Comparison of ENCODE assay signal across 23 cellular contexts in genomic region chr13:40346592-40346991, GRCh38.
"Had no signal": no experiment of that assay in that cellular context is flagged by ENCODE, and none has a peak within 500 bp of the region (broad histone marks: within the 10 kb centered on the region; RNA-seq: fewer than 3 reads in every experiment).

No MANE protein-coding gene starts in this region.

- H3K4me1 Mint-ChIP-seq: activated CD4-positive, alpha-beta memory T cell treated with anti-CD3 and anti-CD28 coated beads, Interleukin-2, amount 10 ng/mL, durations not matched to agents 7 days and 5 days; activated naive CD4-positive, alpha-beta T cell treated with anti-CD3 and anti-CD28 coated beads, Interleukin-2, amount 10 ng/mL, durations not matched to agents 7 days and 5 days had no signal

- H3K36me3 Mint-ChIP-seq: activated naive CD4-positive, alpha-beta T cell treated with anti-CD3 and anti-CD28 coated beads, Interleukin-2, amount 10 ng/mL, durations not matched to agents 7 days and 5 days; memory B cell; naive B cell; stimulated activated memory B cell treated with anti-CD40 and anti-IgM and Interleukin-4, amounts not matched to agents 10 μg/mL and 1 μg/mL and 100 μg/mL, for 72 hours had no signal

- H3K27ac ChIP-seq: neutrophil, ovary, prostate gland, right atrium auricular region, testis had no signal

- DNase-seq: activated CD4-positive, alpha-beta memory T cell treated with anti-CD3 and anti-CD28 coated beads, Interleukin-2, amount 10 ng/mL, durations not matched to agents 7 days and 5 days; activated CD4-positive, alpha-beta T cell treated with anti-CD3 and anti-CD28 coated beads for 48 hours; activated CD4-positive, CD25-positive, alpha-beta regulatory T cell; activated effector memory CD4-positive, alpha-beta T cell treated with Interleukin-2 at 50 U/mL for 16 hours; activated naive CD4-positive, alpha-beta T cell treated with anti-CD3 and anti-CD28 coated beads, Interleukin-2, amount 10 ng/mL, durations not matched to agents 7 days and 5 days; activated T-cell treated with anti-CD3 and anti-CD28 coated beads, Interleukin-2, amount 50 U/mL, for 72 hours; effector CD4-positive, alpha-beta T cell; erythroblast; foreskin melanocyte; hippocampal formation; left ventricle myocardium superior; naive B cell; ovary; stimulated activated CD4-positive, alpha-beta T cell treated with anti-CD3 and anti-CD28 coated beads, Interleukin-2, amount 100 ng/mL, for 24 hours; T-helper 17 cell; testis; upper lobe of left lung had no signal

- H3K4me3 Mint-ChIP-seq: activated CD4-positive, alpha-beta memory T cell treated with anti-CD3 and anti-CD28 coated beads, Interleukin-2, amount 10 ng/mL, durations not matched to agents 7 days and 5 days; activated naive CD4-positive, alpha-beta T cell treated with anti-CD3 and anti-CD28 coated beads, Interleukin-2, amount 10 ng/mL, durations not matched to agents 7 days and 5 days; activated T-cell treated with anti-CD3 and anti-CD28 coated beads, Interleukin-2, amount 50 U/mL, for 72 hours; memory B cell; naive B cell; stimulated activated memory B cell treated with anti-CD40 and anti-IgM and Interleukin-4, amounts not matched to agents 10 μg/mL and 1 μg/mL and 100 μg/mL, for 72 hours; T-helper 17 cell had no signal

- H3K27me3 Mint-ChIP-seq: memory B cell; stimulated activated memory B cell treated with anti-CD40 and anti-IgM and Interleukin-4, amounts not matched to agents 10 μg/mL and 1 μg/mL and 100 μg/mL, for 72 hours; T-helper 17 cell had no signal

- ATAC-seq: activated T-cell treated with anti-CD3 and anti-CD28 coated beads, Interleukin-2, amount 50 U/mL, for 72 hours; stimulated activated memory B cell treated with anti-CD40 and anti-IgM and Interleukin-4, amounts not matched to agents 10 μg/mL and 1 μg/mL and 100 μg/mL, for 72 hours; T-helper 17 cell had no signal

- H3K4me3 ChIP-seq: ovary, prostate gland, right atrium auricular region, skin epidermis, testis, upper lobe of left lung had no signal

- H3K27me3 ChIP-seq: neutrophil, ovary, right atrium auricular region, testis, upper lobe of left lung had no signal

- H3K36me3 ChIP-seq: neutrophil, ovary, prostate gland, right atrium auricular region, upper lobe of left lung had no signal

- H3K4me1 ChIP-seq: prostate gland had no signal

- H3K9me3 ChIP-seq: neutrophil, ovary, prostate gland, right atrium auricular region, testis, upper lobe of left lung had no signal

- H3K27ac Mint-ChIP-seq: activated CD4-positive, alpha-beta memory T cell treated with anti-CD3 and anti-CD28 coated beads, Interleukin-2, amount 10 ng/mL, durations not matched to agents 7 days and 5 days; activated naive CD4-positive, alpha-beta T cell treated with anti-CD3 and anti-CD28 coated beads, Interleukin-2, amount 10 ng/mL, durations not matched to agents 7 days and 5 days; activated T-cell treated with anti-CD3 and anti-CD28 coated beads, Interleukin-2, amount 50 U/mL, for 72 hours; memory B cell; T-helper 17 cell had no signal

- H3K9me3 Mint-ChIP-seq: activated CD4-positive, alpha-beta memory T cell treated with anti-CD3 and anti-CD28 coated beads, Interleukin-2, amount 10 ng/mL, durations not matched to agents 7 days and 5 days; activated naive CD4-positive, alpha-beta T cell treated with anti-CD3 and anti-CD28 coated beads, Interleukin-2, amount 10 ng/mL, durations not matched to agents 7 days and 5 days; memory B cell; stimulated activated memory B cell treated with anti-CD40 and anti-IgM and Interleukin-4, amounts not matched to agents 10 μg/mL and 1 μg/mL and 100 μg/mL, for 72 hours had no signal
